ENCODE assay signal across 8 cellular contexts in the genomic region with DNA sequence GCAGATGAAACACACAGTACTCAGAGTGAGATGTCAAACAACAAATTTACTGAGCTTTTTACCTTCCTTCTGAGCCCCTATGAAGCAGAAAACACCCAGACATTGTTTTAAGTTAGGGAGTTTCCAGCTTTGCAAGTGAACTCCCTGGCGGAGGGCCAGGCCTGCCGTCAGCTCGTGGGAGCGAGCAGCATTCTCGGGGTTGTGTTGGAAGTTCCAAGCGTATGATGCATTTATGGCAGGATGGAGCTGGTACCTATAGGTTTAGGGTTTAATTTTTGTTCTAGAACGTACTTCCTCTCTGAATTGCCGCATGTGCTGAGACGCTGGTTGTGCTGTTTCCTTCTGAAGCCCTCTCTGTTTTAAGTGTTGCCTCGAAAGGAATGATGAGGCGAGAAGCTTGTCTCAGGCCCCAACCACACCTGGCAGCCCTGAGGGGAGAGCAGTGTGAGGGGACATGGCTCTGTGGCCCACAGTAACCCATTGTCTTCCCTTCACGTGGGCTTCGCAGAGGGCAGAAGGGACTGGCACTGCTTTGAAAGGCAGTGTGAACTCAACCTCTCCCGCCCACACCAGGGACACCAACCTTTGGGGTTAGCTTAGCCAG.
DNase-seq lines count a peak whose midpoint lies in the region; ATAC-seq lines count a peak whose summit lies in the region.

No MANE protein-coding gene starts in this region.

- ATAC-seq in HG03432 (IDR thresholded peaks at IDR 0.05; ENCODE audit: unreplicated experiment), result no peak
- no peak for ATAC-seq in GM19463 (IDR thresholded peaks at IDR 0.05; ENCODE audit: unreplicated experiment)

- intact Hi-C loops in posterior vena cava (cut with DNase I), result loop anchor here in 1 of 2 donors (10.0 kb wide), 1 partner anchor 147 kb away; the partner anchor contains the start of gene BHLHE41

- DNase-seq in CD1c-positive myeloid dendritic cell (ENCODE audit: extremely low spot score) (peak; percentile 49), NCI-H69 (lab: John Stamatoyannopoulos, UW) (peak; percentile 2), fibroblast of the conjunctiva (ENCODE audit: low read depth) (peak; percentile 69), posterior vena cava (ENCODE audit: low spot score) (peak; percentile 92), HuH-7.5 (ENCODE audit: low spot score) (no peak), cerebellum (ENCODE audit: low spot score) (no peak)

Comparison
In these comparisons a context has a peak if more than half of its experiments do, and no peak if none do; other contexts are left out.
1. DNase-seq: peak in CD1c-positive myeloid dendritic cell (single experiment), NCI-H69 (single experiment), fibroblast of the conjunctiva (single experiment) and posterior vena cava (single experiment); none in HuH-7.5 (single experiment) and cerebellum (single experiment).